11 cellular contexts compared by ENCODE assay signal in genomic region chr9:76414656-76415055, GRCh38. TPM values are rescaled to one million over a fixed set of nuclear protein-coding genes. Genes with fewer than 3 reads are reported as not detected.
DNase-seq lines count a peak whose midpoint lies in the region; ATAC-seq and TF ChIP-seq lines count a peak whose summit lies in the region.
"Had no signal": no experiment of that assay in that cellular context is flagged by ENCODE, and none has a peak within 500 bp of the region (broad histone marks: within the 10 kb centered on the region; RNA-seq: fewer than 3 reads in every experiment).

No MANE protein-coding gene starts in this region.

- intact Hi-C loops in A673 (cut with micrococcal nuclease; ENCODE audit: unreplicated experiment) = no loop called here

- POLR2A ChIA-PET in A673 (lab: Charles Lee; ENCODE audit: low non-redundant PET) = no interaction called here

- no peak for TF ChIP-seq POLR2A in tibial nerve (IDR thresholded peaks at IDR 0.05)

- peak; percentile 81 for ATAC-seq in GM19468 (IDR thresholded peaks at IDR 0.05; ENCODE audit: extremely low read depth, unreplicated experiment)
- peak; percentile 76 for ATAC-seq in HG03280 (IDR thresholded peaks at IDR 0.05; ENCODE audit: unreplicated experiment)

- no peaks in the 10 kb centered on the region for H3K4me1 ChIP-seq in A673 (ENCODE audit: insufficient read depth, low read length, poor library complexity, severe bottlenecking)
- H3K4me1 ChIP-seq in tibial nerve = peaks cover 0 to 13% (median 2%) of the 10 kb centered on the region in 4 donors

- H3K4me3 ChIP-seq in A673 (ENCODE audit: low read depth, low read length, poor library complexity, severe bottlenecking) (no peak overlapping the region), tibial nerve (no peak overlapping the region)
- H3K4me3 ChIP-seq: dorsolateral prefrontal cortex had no signal

- TF ChIP-seq CTCF in A673 (conservative IDR thresholded peaks at IDR 0.05; ENCODE audit: low read depth, low read length) (no peak), tibial nerve (IDR thresholded peaks at IDR 0.05) (no peak)

- TF ChIP-seq EP300 in tibial nerve (IDR thresholded peaks at IDR 0.05) = no peak

- no peaks in the 10 kb centered on the region for H3K36me3 ChIP-seq in A673 (ENCODE audit: insufficient read depth, low read length, poor library complexity, severe bottlenecking)
- H3K36me3 ChIP-seq in tibial nerve = no peaks in the 10 kb centered on the region

- H3K27me3 ChIP-seq in A673 (replicated peaks; ENCODE audit: insufficient read depth, low read depth, low read length, poor library complexity) (no peaks in the 10 kb centered on the region), tibial nerve (no peaks in the 10 kb centered on the region)
- H3K27me3 ChIP-seq: dorsolateral prefrontal cortex had no signal

- DNase-seq in ELF-1 (ENCODE audit: low read depth, low spot score) (peak; percentile 11), astrocyte of the hippocampus (ENCODE audit: low read depth, low spot score) (peak; percentile 73), A673 (ENCODE audit: low spot score) (no peak), amygdala (lab: John Stamatoyannopoulos, UW) (no peak), 8988T (no peak), tibial nerve (ENCODE audit: low spot score in 2 of 2) (no peak)
- DNase-seq: CD4-positive, alpha-beta T cell; dorsolateral prefrontal cortex; stimulated activated CD4-positive, alpha-beta T cell treated with anti-CD3 and anti-CD28 coated beads, Interleukin-2, amount 100 ng/mL, for 48 hours had no signal

- CTCF ChIA-PET in A673 (lab: Charles Lee) = no interaction called here

- no TSS peak for BruUV-seq in A673 (replicated peaks; lab: Mats Ljungman, UMichigan)

- WGBS in tibial nerve, 2 donors = 75 to 78% methylated on average over 4 of the region's 4 CpGs

- H3K27ac ChIP-seq in A673 (ENCODE audit: low read depth, low read length, poor library complexity, severe bottlenecking) = no peak overlapping the region
- no peak overlapping the region for H3K27ac ChIP-seq in tibial nerve
- H3K27ac ChIP-seq: dorsolateral prefrontal cortex had no signal

- H3K9me3 ChIP-seq in A673 (ENCODE audit: low read depth, low read length, poor library complexity, severe bottlenecking) (no peaks in the 10 kb centered on the region), tibial nerve (peaks cover 0 to 14% (median 2%) of the 10 kb centered on the region in 4 donors)

RNA-seq across cellular contexts. Expression of gene RFK, which starts 20.4 kb away (rescaled TPM):
- total RNA-seq in A673 (2021) (19.8 and 22.1 TPM in 2 replicates), tibial nerve (10 to 100 TPM in 2 of 4 donors, 1 to 10 TPM in 2; 8.8 to 11.4 (median 9.9) TPM)

RNA-seq across cellular contexts. Expression of gene GCNT1, which starts 44.3 kb away (rescaled TPM):
- total RNA-seq in A673 (2021) (not detected in 2 replicates), tibial nerve (1 to 10 TPM; 3.1 to 5.7 (median 4.0) TPM)

Comparison
In these comparisons a context has a peak if more than half of its experiments do, and no peak if none do; other contexts are left out.
1. DNase-seq: peak in ELF-1 (single experiment) and astrocyte of the hippocampus (single experiment); none in A673 (single experiment), amygdala (0 of 56), 8988T (single experiment) and tibial nerve (0 of 2).